In the genomic region with DNA sequence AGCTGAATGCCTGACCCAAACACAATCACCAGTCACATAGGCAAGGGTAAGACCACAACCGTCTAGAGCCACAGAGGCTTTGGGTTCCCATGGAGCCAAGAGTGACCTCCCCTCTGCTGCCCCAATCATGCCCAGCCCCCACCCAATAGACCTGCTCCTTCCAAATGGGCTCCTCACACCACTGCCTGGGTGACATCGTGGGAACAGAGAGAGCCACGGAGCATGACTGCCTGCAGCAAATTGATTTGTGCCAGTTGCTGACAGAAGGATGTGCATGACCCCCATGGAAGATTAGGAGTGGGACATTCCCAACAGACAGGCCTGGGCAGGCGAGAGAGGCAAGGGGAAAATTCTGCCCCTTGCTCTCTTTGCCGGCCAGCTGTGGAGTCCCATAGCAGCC, we compare ENCODE assay signal across 18 cellular contexts.
DNase-seq lines count a peak whose midpoint lies in the region; ATAC-seq, FAIRE-seq and TF ChIP-seq lines count a peak whose summit lies in the region.
"Had no signal": no experiment of that assay in that cellular context is flagged by ENCODE, and none has a peak within 500 bp of the region (broad histone marks: within the 10 kb centered on the region; RNA-seq: fewer than 3 reads in every experiment).

No MANE protein-coding gene starts in this region.

- no peaks in the 10 kb centered on the region for H3K9me2 ChIP-seq in MM.1S (replicated peaks; ENCODE audit: insufficient read depth, low read length)

- peaks cover 15% of the 10 kb centered on the region for H3K4me1 Mint-ChIP-seq in neural progenitor cell

- H3K4me1 ChIP-seq in neural progenitor cell (no peaks in the 10 kb centered on the region), MM.1S (ENCODE audit: low read length) (no peaks in the 10 kb centered on the region)
- H3K4me1 ChIP-seq: SJSA1 had no signal

- ATAC-seq in GM18511 (IDR thresholded peaks at IDR 0.05; ENCODE audit: unreplicated experiment), result no peak
- ATAC-seq: GM12878 had no signal

- H3K79me2 ChIP-seq in neural progenitor cell (ENCODE audit: low read depth) (no peaks in the 10 kb centered on the region), MM.1S (ENCODE audit: low read length) (no peaks in the 10 kb centered on the region)

- no peak overlapping the region for H3K4me2 ChIP-seq in neural progenitor cell
- H3K4me2 ChIP-seq in MM.1S (ENCODE audit: low read depth, low read length), result no peak overlapping the region

- H3K4me3 Mint-ChIP-seq in neural progenitor cell, result no peak overlapping the region

- no peaks in the 10 kb centered on the region for H3K36me3 Mint-ChIP-seq in neural progenitor cell

- H3K9ac ChIP-seq in neural progenitor cell (no peak overlapping the region), MM.1S (ENCODE audit: low read length) (no peak overlapping the region)
- H3K9ac ChIP-seq: GM23248 had no signal

- DNase-seq in DMS 273 (lab: John Stamatoyannopoulos, UW; ENCODE audit: unreplicated experiment), result peak; percentile 27
- no peak for DNase-seq in DMS 273 treated with DMSO at 0.1 percent for 48 hours (lab: John Stamatoyannopoulos, UW)
- DNase-seq in RCC 7860 (ENCODE audit: low spot score), result peak; percentile 37
- peak; percentile 47 for DNase-seq in glomerular visceral epithelial cell (ENCODE audit: extremely low spot score)
- DNase-seq in neural progenitor cell (ENCODE audit: low spot score), result no peak
- no peak for DNase-seq in effector CD4-positive, alpha-beta T cell
- DNase-seq in MM.1S, result no peak
- DNase-seq: C1 segment of cervical spinal cord, DMS53, GM23248, NCI-H1048, NCI-H146, NCI-H2107, NCI-H774 had no signal

- no peak for FAIRE-seq in RCC 7860 (lab: Jason Lieb, UNC)
- FAIRE-seq: GM12878 had no signal

- H3F3A ChIP-seq in neural progenitor cell (ENCODE audit: low read depth) (no peaks in the 10 kb centered on the region), MM.1S (ENCODE audit: insufficient read depth, low read length) (no peaks in the 10 kb centered on the region)

- H3K27me3 Mint-ChIP-seq in neural progenitor cell (ENCODE audit: insufficient read depth, low read depth), result no peaks in the 10 kb centered on the region

- no peaks in the 10 kb centered on the region for H3K36me3 ChIP-seq in neural progenitor cell
- no peaks in the 10 kb centered on the region for H3K36me3 ChIP-seq in MM.1S (replicated peaks; ENCODE audit: insufficient read depth, low read length)
- H3K36me3 ChIP-seq: SJSA1 had no signal

- H4K20me1 ChIP-seq in neural progenitor cell (ENCODE audit: low read depth) (no peaks in the 10 kb centered on the region), MM.1S (ENCODE audit: insufficient read depth, low read length) (no peaks in the 10 kb centered on the region)

- no peak overlapping the region for H3K27ac ChIP-seq in neural progenitor cell
- H3K27ac ChIP-seq in MM.1S (ENCODE audit: low read length), result no peak overlapping the region
- H3K27ac ChIP-seq: 22Rv1, GM23248, SJSA1 had no signal

- H3K27me3 ChIP-seq in neural progenitor cell (no peaks in the 10 kb centered on the region), MM.1S (replicated peaks; ENCODE audit: insufficient read depth, low read length) (no peaks in the 10 kb centered on the region)
- H3K27me3 ChIP-seq: SJSA1 had no signal

- no peaks in the 10 kb centered on the region for H3K9me3 ChIP-seq in neural progenitor cell (ENCODE audit: low read depth)
- H3K9me3 ChIP-seq in MM.1S (replicated peaks; ENCODE audit: insufficient read depth, low read length), result no peaks in the 10 kb centered on the region
- H3K9me3 ChIP-seq: SJSA1 had no signal

- no peaks in the 10 kb centered on the region for H3K9me3 Mint-ChIP-seq in neural progenitor cell

- no peak overlapping the region for H3K4me3 ChIP-seq in neural progenitor cell
- H3K4me3 ChIP-seq in MM.1S (ENCODE audit: low read length), result no peak overlapping the region
- H3K4me3 ChIP-seq: GM12878, GM23248, SJSA1 had no signal

- no peak overlapping the region for H2AFZ ChIP-seq in neural progenitor cell (replicated peaks)
- H2AFZ ChIP-seq in MM.1S (ENCODE audit: low read length), result no peak overlapping the region
- H2AFZ ChIP-seq: GM23248 had no signal

- TF ChIP-seq CTCF in neural progenitor cell (IDR thresholded peaks at IDR 0.05), result no peak
- no peak for TF ChIP-seq CTCF in MM.1S (IDR thresholded peaks at IDR 0.05; ENCODE audit: low read length)

- peak overlapping the region; percentile 22 for H3K27ac Mint-ChIP-seq in neural progenitor cell

Comparison
In these comparisons a context has a peak if more than half of its experiments do, and no peak if none do; other contexts are left out.
1. DNase-seq: peak in DMS 273 (single experiment), RCC 7860 (single experiment) and glomerular visceral epithelial cell (single experiment); none in DMS 273 treated with DMSO at 0.1 percent for 48 hours (single experiment), neural progenitor cell (single experiment), effector CD4-positive, alpha-beta T cell (single experiment) and MM.1S (single experiment).